18 cellular contexts compared by ENCODE assay signal in genomic region chr21:42569732-42570301, GRCh38. TPM values are rescaled to one million over a fixed set of nuclear protein-coding genes. Genes with fewer than 3 reads are reported as not detected.
DNase-seq lines count a peak whose midpoint lies in the region; ATAC-seq, FAIRE-seq and TF ChIP-seq lines count a peak whose summit lies in the region.
"Had no signal": no experiment of that assay in that cellular context is flagged by ENCODE, and none has a peak within 500 bp of the region (broad histone marks: within the 10 kb centered on the region; RNA-seq: fewer than 3 reads in every experiment).

No MANE protein-coding gene starts in this region.

- H3K27ac ChIP-seq in heart right ventricle: peak overlapping the region in 1 of 10 donors; percentile 36
- H3K27ac ChIP-seq in K562 (ENCODE audit: extremely low read depth, low read depth, low read length): no peak overlapping the region
- H3K27ac ChIP-seq in osteoblast (ENCODE audit: low read depth, low read length): no peak overlapping the region
- no peak overlapping the region for H3K27ac ChIP-seq in vagina
- H3K27ac ChIP-seq: brain microvascular endothelial cell, C4-2B had no signal

- DNase-seq in cardiac septum (ENCODE audit: low spot score) (peak; percentile 51), heart right ventricle (no peak), K562 (ENCODE audit: extremely low read depth in 1 of 4, low spot score in 3 of 4) (no peak), osteoblast (ENCODE audit: insufficient read length, low spot score, missing footprints) (peak; percentile 30), vagina (ENCODE audit: extremely low spot score in 2 of 2) (no peak), iPS-NIHi11 (ENCODE audit: low spot score) (no peak), medulla oblongata (ENCODE audit: extremely low spot score) (no peak)
- DNase-seq: brain microvascular endothelial cell; EL; HFFc6; NCI-H1417; SHP77; stimulated activated CD4-positive, alpha-beta T cell treated with anti-CD3 and anti-CD28 coated beads, Interleukin-12 subunit alpha, Interleukin-12 subunit beta, amount 100 ng/mL, for 4 hours had no signal

- POLR2A ChIA-PET in K562 (lab: Yijun Ruan, JAX): no interaction called here

- H3K4me3 ChIP-seq in heart right ventricle (no peak overlapping the region), K562 (no peak overlapping the region), osteoblast (ENCODE audit: insufficient read depth, low read length) (no peak overlapping the region), vagina (no peak overlapping the region)
- H3K4me3 ChIP-seq: mucosa of descending colon had no signal

- peaks cover 0 to 89% (median 6%) of the 10 kb centered on the region in 9 donors for H3K36me3 ChIP-seq in heart right ventricle
- H3K36me3 ChIP-seq in K562 (ENCODE audit: control insufficient read depth, insufficient read depth, low read length): no peaks in the 10 kb centered on the region
- no peaks in the 10 kb centered on the region for H3K36me3 ChIP-seq in osteoblast (ENCODE audit: insufficient read depth, low read length)
- peaks cover 0 to 18% of the 10 kb centered on the region in 2 donors for H3K36me3 ChIP-seq in vagina
- H3K36me3 ChIP-seq: brain microvascular endothelial cell had no signal

- TF ChIP-seq RAD21 in K562 (CRISPR knock-in tag; conservative IDR thresholded peaks at IDR 0.05 in 1 of 2, IDR thresholded peaks at IDR 0.05 in 1 of 2): no peak

- H3K4me1 ChIP-seq in heart right ventricle: no peaks in the 10 kb centered on the region
- H3K4me1 ChIP-seq in K562 (replicated peaks in 1 of 2; ENCODE audit: control insufficient read depth in 2 of 2, insufficient read depth in 2 of 2, low read length in 2 of 2): peaks cover 0 to 24% of the 10 kb centered on the region in 2 experiments; a peak in 3 of 5 replicates
- H3K4me1 ChIP-seq in osteoblast (ENCODE audit: insufficient read depth, low read length): no peaks in the 10 kb centered on the region
- no peaks in the 10 kb centered on the region for H3K4me1 ChIP-seq in vagina

- H4K20me1 ChIP-seq in K562 (replicated peaks; ENCODE audit: control insufficient read depth, insufficient read depth, low read length) (no peaks in the 10 kb centered on the region), osteoblast (ENCODE audit: insufficient read depth, low read length) (no peaks in the 10 kb centered on the region)

- no peak for TF ChIP-seq POLR2A in K562 (conservative IDR thresholded peaks at IDR 0.05)
- no peak for TF ChIP-seq POLR2A in vagina (IDR thresholded peaks at IDR 0.05)

- TF ChIP-seq EP300 in K562 (IDR thresholded peaks at IDR 0.05; ENCODE audit: low read length): no peak

- H3K79me2 ChIP-seq in K562 (ENCODE audit: control insufficient read depth, insufficient read depth, low read length): no peaks in the 10 kb centered on the region
- no peaks in the 10 kb centered on the region for H3K79me2 ChIP-seq in osteoblast (ENCODE audit: insufficient read depth, low read length)

- no peak for FAIRE-seq in K562 (lab: Jason Lieb, UNC)
- FAIRE-seq: colon had no signal

- WGBS in heart right ventricle, 2 donors: 87 to 91% methylated on average over 31 of the region's 31 CpGs
- WGBS in K562 (ENCODE audit: insufficient coverage, low coverage, missing lambda C conversion rate): 22% methylated on average over 25 of the region's 31 CpGs

- no peak overlapping the region; the same call in 1 of the 2 replicates for H2AFZ ChIP-seq in K562 (ENCODE audit: low read depth, low read length)
- H2AFZ ChIP-seq in osteoblast (ENCODE audit: low read length): no peak overlapping the region

- H3K9ac ChIP-seq in K562 (ENCODE audit: insufficient read depth in 1 of 2, low read depth in 2 of 2, low read length in 2 of 2): no peak overlapping the region

- H3K4me2 ChIP-seq in K562 (ENCODE audit: insufficient read depth, low read length) (no peak overlapping the region), osteoblast (ENCODE audit: insufficient read depth, low read length) (no peak overlapping the region)

- H3K9me3 ChIP-seq in heart right ventricle: no peaks in the 10 kb centered on the region
- no peaks in the 10 kb centered on the region for H3K9me3 ChIP-seq in K562 (replicated peaks; ENCODE audit: control insufficient read depth, insufficient read depth, low read depth, low read length)
- no peaks in the 10 kb centered on the region for H3K9me3 ChIP-seq in osteoblast (ENCODE audit: low read depth, low read length)
- no peaks in the 10 kb centered on the region for H3K9me3 ChIP-seq in vagina
- H3K9me3 ChIP-seq: mucosa of descending colon had no signal

- CTCF ChIA-PET in K562 (lab: Yijun Ruan, JAX; ENCODE audit: low intra/inter-chr PET ratio): no interaction called here

- H3K27me3 ChIP-seq in heart right ventricle (no peaks in the 10 kb centered on the region), K562 (ENCODE audit: control insufficient read depth in 2 of 2, insufficient read depth in 2 of 2, low read length in 2 of 2) (peaks cover 22 to 82% of the 10 kb centered on the region in 2 experiments), osteoblast (ENCODE audit: insufficient read depth, low read length) (no peaks in the 10 kb centered on the region), vagina (no peaks in the 10 kb centered on the region)
- H3K27me3 ChIP-seq: brain microvascular endothelial cell had no signal

- BruUV-seq in K562 (replicated peaks; lab: Mats Ljungman, UMichigan): no TSS peak

- intact Hi-C loops in cardiac septum (cut with DNase I) (no loop called here), heart right ventricle (cut with DNase I) (loop anchor here in 2 of 10 donors (10.0 kb wide), 2 partner anchors 55 to 395 kb away; partner anchors contain the start of gene SLC37A1 (in 1 of the 2)), K562 (cut with micrococcal nuclease) (loop anchor here (10.0 kb wide), 1 partner anchor 45 kb away; no protein-coding TSS in a partner anchor), vagina (cut with DNase I) (no loop called here)

- no peak for ATAC-seq in heart right ventricle
- ATAC-seq in K562: no peak
- no peak for ATAC-seq in HG03571 (IDR thresholded peaks at IDR 0.05; ENCODE audit: unreplicated experiment)
- ATAC-seq: left colon, mucosa of descending colon had no signal

- TF ChIP-seq CTCF in heart right ventricle (IDR thresholded peaks at IDR 0.05) (no peak), K562 (IDR thresholded peaks at IDR 0.05 in 2 of 3, conservative IDR thresholded peaks at IDR 0.05 in 1 of 3; ENCODE audit: insufficient read depth in 2 of 3, low read depth in 1 of 3, low read length in 3 of 3) (no peak), osteoblast (IDR thresholded peaks at IDR 0.05; ENCODE audit: extremely low read depth, low read depth, low read length) (no peak), vagina (IDR thresholded peaks at IDR 0.05) (no peak)

- H3K9me1 ChIP-seq in K562 (ENCODE audit: control insufficient read depth, insufficient read depth, low read length): no peaks in the 10 kb centered on the region

- in situ Hi-C loops in K562 (cut with MboI): no loop called here

TF ChIP-seq in K562, 482 proteins besides CTCF, POLR2A, EP300 and RAD21:
- TF ChIP-seq ZBTB33 (CRISPR knock-in tag; IDR thresholded peaks at IDR 0.05) (0 out of 2 replicates have a peak, but pooled peaks have one; percentile 13), KLF13 (tag; IDR thresholded peaks at IDR 0.05; ENCODE audit: borderline replicate concordance, low read depth) (no peak), E2F6 (IDR thresholded peaks at IDR 0.05; ENCODE audit: borderline replicate concordance in 1 of 2, extremely low read depth in 1 of 2, insufficient read depth in 1 of 2, insufficient read length in 1 of 2, low read depth in 1 of 2, low read length in 1 of 2, poor library complexity in 1 of 2, severe bottlenecking in 1 of 2) (peak in 1 of 2 experiments; percentile 29)

RNA-seq across cellular contexts. Expression of gene SLC37A1, which starts 56.2 kb away (rescaled TPM):
- 6.7 TPM for total RNA-seq in cardiac septum
- total RNA-seq in heart right ventricle: 10 to 100 TPM in 1 of 10 donors, 1 to 10 TPM in 9; 3.7 to 13.2 (median 5.7) TPM
- polyA plus RNA-seq in heart right ventricle: 1 to 10 TPM; 1.8 to 2.6 TPM
- total RNA-seq in K562 (2011; cell fraction: chromatin; rRNA removed; ENCODE audit: low replicate concordance): 4.6 and 9.1 TPM in 2 replicates
- total RNA-seq in K562 (2011; cell fraction: nucleolus; rRNA removed): 5.5 and 5.9 TPM in 2 replicates
- 5.6 and 6.5 TPM in 2 replicates for total RNA-seq in K562 (2011; cell fraction: nucleoplasm; rRNA removed)
- 0.33 and 1.4 TPM in 2 replicates for total RNA-seq in K562 (2014; rRNA removed)
- 0.10 and 0.15 TPM in 2 replicates for total RNA-seq in K562 (2014; rRNA removed; fragmentation: Illumina TruSeq; extraction: Trizol)
- 0.40 and 0.79 TPM in 2 replicates for total RNA-seq in K562 (2015; rRNA removed; fragmentation: Illumina TruSeq; extraction: Trizol)
- total RNA-seq in K562 (2021): 0.40 and 0.60 TPM in 2 replicates
- 3.4 and 4.5 TPM in 2 replicates for polyA plus RNA-seq in K562 (2011; rRNA removed)
- polyA plus RNA-seq in K562 (2011; cell fraction: cytosol; rRNA removed): 2.8 and 3.2 TPM in 2 replicates
- polyA plus RNA-seq in K562 (2011; cell fraction: nucleus; rRNA removed): 10.8 and 11.2 TPM in 2 replicates
- 0.43 and 1.8 TPM in 2 replicates for polyA plus RNA-seq in K562 (2012)
- 0.45 and 0.65 TPM in 2 replicates for polyA plus RNA-seq in K562 (2014; fragmentation: Illumina TruSeq; extraction: Trizol)
- polyA plus RNA-seq in K562 (2014; fragmentation: Nextera tagmentation; extraction: Ambion mirVana): under 1 TPM; 0.06 to 0.20 TPM
- polyA plus RNA-seq in K562 (2014; rRNA removed): 0.09 and 0.24 TPM in 2 replicates
- polyA minus RNA-seq in K562 (2011; rRNA and poly(A)+ RNA removed): 3.8 and 6.7 TPM in 2 replicates
- 2.5 and 2.6 TPM in 2 replicates for polyA minus RNA-seq in K562 (2011; cell fraction: cytosol; rRNA and poly(A)+ RNA removed)
- 8.3 and 11.8 TPM in 2 replicates for polyA minus RNA-seq in K562 (2011; cell fraction: nucleus; rRNA and poly(A)+ RNA removed)
- total RNA-seq in osteoblast: 5.9 and 6.9 TPM in 2 replicates
- total RNA-seq in vagina: 11.8 TPM
- total RNA-seq: HFFc6 had no signal

Comparison
In these comparisons a context has a peak if more than half of its experiments do, and no peak if none do; other contexts are left out.
1. DNase-seq: peak in cardiac septum (single experiment) and osteoblast (single experiment); none in heart right ventricle (0 of 2), K562 (0 of 4), vagina (0 of 2), iPS-NIHi11 (single experiment) and medulla oblongata (single experiment).